ENCODE assay signal across 17 cellular contexts in the genomic region with DNA sequence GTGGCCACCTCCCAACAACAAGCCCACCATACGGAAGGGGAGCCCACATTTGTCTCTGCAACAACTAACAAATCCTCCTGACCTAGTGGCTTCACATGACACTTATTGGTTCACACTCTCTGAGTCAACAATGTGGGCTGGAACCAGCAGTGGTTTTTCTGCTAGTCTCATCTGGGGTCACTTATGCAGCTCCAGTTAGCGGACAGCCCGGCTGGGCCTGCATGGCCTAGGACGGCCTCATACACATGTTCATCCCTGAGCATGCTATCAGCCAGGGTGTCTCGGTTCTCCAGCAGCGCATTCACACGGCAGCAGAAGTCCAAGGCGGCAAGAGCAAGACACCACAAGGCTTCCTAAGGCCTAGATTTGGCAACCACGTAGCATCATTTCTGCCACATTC.
DNase-seq lines count a peak whose midpoint lies in the region; ATAC-seq and TF ChIP-seq lines count a peak whose summit lies in the region.
"Had no signal": no experiment of that assay in that cellular context is flagged by ENCODE, and none has a peak within 500 bp of the region (broad histone marks: within the 10 kb centered on the region; RNA-seq: fewer than 3 reads in every experiment).

No MANE protein-coding gene starts in this region.

- no peak overlapping the region for H3K27ac Mint-ChIP-seq in activated CD8-positive, alpha-beta T cell treated with anti-CD3 and anti-CD28 coated beads, Interleukin-2, amount 10 ng/mL, durations not matched to agents 7 days and 5 days
- H3K27ac Mint-ChIP-seq in activated CD8-positive, alpha-beta T cell treated with anti-CD3 and anti-CD28 coated beads for 36 hours = no peak overlapping the region
- no peak overlapping the region for H3K27ac Mint-ChIP-seq in CD14-positive monocyte
- H3K27ac Mint-ChIP-seq: HFFc6 had no signal

- no peaks in the 10 kb centered on the region for H3K36me3 Mint-ChIP-seq in activated CD8-positive, alpha-beta T cell treated with anti-CD3 and anti-CD28 coated beads, Interleukin-2, amount 10 ng/mL, durations not matched to agents 7 days and 5 days (ENCODE audit: low read depth)
- no peaks in the 10 kb centered on the region for H3K36me3 Mint-ChIP-seq in activated CD8-positive, alpha-beta T cell treated with anti-CD3 and anti-CD28 coated beads for 36 hours (ENCODE audit: low read depth)
- peaks cover 2 to 3% of the 10 kb centered on the region in 2 donors for H3K36me3 Mint-ChIP-seq in CD14-positive monocyte

- no peak for ATAC-seq in activated CD8-positive, alpha-beta T cell treated with anti-CD3 and anti-CD28 coated beads, Interleukin-2, amount 10 ng/mL, durations not matched to agents 7 days and 5 days
- no peak for ATAC-seq in activated CD8-positive, alpha-beta T cell treated with anti-CD3 and anti-CD28 coated beads for 36 hours
- no peak for ATAC-seq in left lobe of liver
- ATAC-seq: HepG2 had no signal

- intact Hi-C loops in activated CD8-positive, alpha-beta T cell treated with anti-CD3 and anti-CD28 coated beads for 36 hours (cut with micrococcal nuclease) = no loop called here
- intact Hi-C loops in CD14-positive monocyte (cut with micrococcal nuclease) = loop anchor here in 1 of 2 donors (5.0 kb wide), 1 partner anchor 118 kb away; no protein-coding TSS in a partner anchor

- CTCF ChIA-PET in activated CD8-positive, alpha-beta T cell treated with anti-CD3 and anti-CD28 coated beads, Interleukin-2, amount 10 ng/mL, durations not matched to agents 7 days and 5 days (lab: Charles Lee) = no interaction called here
- CTCF ChIA-PET in activated CD8-positive, alpha-beta T cell treated with anti-CD3 and anti-CD28 coated beads for 36 hours (lab: Charles Lee) = interaction anchor here (1.6 kb wide), 1 partner anchor 118 kb away, joined by 6 read pairs; no protein-coding TSS in a partner anchor

- no peaks in the 10 kb centered on the region for H3K4me1 Mint-ChIP-seq in activated CD8-positive, alpha-beta T cell treated with anti-CD3 and anti-CD28 coated beads, Interleukin-2, amount 10 ng/mL, durations not matched to agents 7 days and 5 days (ENCODE audit: low read depth)
- no peaks in the 10 kb centered on the region for H3K4me1 Mint-ChIP-seq in activated CD8-positive, alpha-beta T cell treated with anti-CD3 and anti-CD28 coated beads for 36 hours (ENCODE audit: low read depth)
- peaks cover 49% of the 10 kb centered on the region for H3K4me1 Mint-ChIP-seq in CD14-positive monocyte

- in situ Hi-C loops in KBM-7 (cut with MboI; ENCODE audit: low pct_unique_long_range_greater_than_20kb, low sequenced_read_pairs) = no loop called here

- POLR2A ChIA-PET in activated CD8-positive, alpha-beta T cell treated with anti-CD3 and anti-CD28 coated beads, Interleukin-2, amount 10 ng/mL, durations not matched to agents 7 days and 5 days (lab: Charles Lee) = no interaction called here
- POLR2A ChIA-PET in activated CD8-positive, alpha-beta T cell treated with anti-CD3 and anti-CD28 coated beads for 36 hours (lab: Charles Lee) = no interaction called here

- H3K27me3 Mint-ChIP-seq in activated CD8-positive, alpha-beta T cell treated with anti-CD3 and anti-CD28 coated beads, Interleukin-2, amount 10 ng/mL, durations not matched to agents 7 days and 5 days (ENCODE audit: low read depth) = peaks cover 9% of the 10 kb centered on the region
- H3K27me3 Mint-ChIP-seq in activated CD8-positive, alpha-beta T cell treated with anti-CD3 and anti-CD28 coated beads for 36 hours = peaks cover 8% of the 10 kb centered on the region
- H3K27me3 Mint-ChIP-seq in CD14-positive monocyte (ENCODE audit: low read depth in 3 of 3) = peaks cover 0 to 2% (median 2%) of the 10 kb centered on the region in 3 donors

- DNase-seq in activated CD8-positive, alpha-beta T cell treated with anti-CD3 and anti-CD28 coated beads, Interleukin-2, amount 10 ng/mL, durations not matched to agents 7 days and 5 days = peak; percentile 18
- no peak for DNase-seq in activated CD8-positive, alpha-beta T cell treated with anti-CD3 and anti-CD28 coated beads for 36 hours
- DNase-seq in MV-4-11 (lab: John Stamatoyannopoulos, UW) (peak; percentile 69), left lobe of liver (ENCODE audit: low spot score) (peak; percentile 28), ureter (ENCODE audit: low spot score) (peak; percentile 14), CD14-positive monocyte (ENCODE audit: low spot score) (no peak), KBM-7 (no peak), kidney glomerular epithelial cell (lab: John Stamatoyannopoulos, UW) (no peak)
- DNase-seq: DMS 273 treated with DMSO at 0.1 percent for 48 hours, GDM1, HFFc6, NCI-H1930, NCI-H446, NCI-H69, OCI-M1, RPMI8226 had no signal

- no peak for TF ChIP-seq CTCF in activated CD8-positive, alpha-beta T cell treated with anti-CD3 and anti-CD28 coated beads for 36 hours (IDR thresholded peaks at IDR 0.05)
- no peak for TF ChIP-seq CTCF in CD14-positive monocyte (IDR thresholded peaks at IDR 0.05)

- no peaks in the 10 kb centered on the region for H3K9me3 Mint-ChIP-seq in activated CD8-positive, alpha-beta T cell treated with anti-CD3 and anti-CD28 coated beads, Interleukin-2, amount 10 ng/mL, durations not matched to agents 7 days and 5 days (ENCODE audit: insufficient read depth)
- H3K9me3 Mint-ChIP-seq in activated CD8-positive, alpha-beta T cell treated with anti-CD3 and anti-CD28 coated beads for 36 hours = no peaks in the 10 kb centered on the region
- H3K9me3 Mint-ChIP-seq in CD14-positive monocyte = peaks cover 0 to 2% (median 0%) of the 10 kb centered on the region in 7 donors
- H3K9me3 Mint-ChIP-seq: HFFc6 had no signal

- no peak overlapping the region for H3K4me3 Mint-ChIP-seq in activated CD8-positive, alpha-beta T cell treated with anti-CD3 and anti-CD28 coated beads, Interleukin-2, amount 10 ng/mL, durations not matched to agents 7 days and 5 days
- H3K4me3 Mint-ChIP-seq in activated CD8-positive, alpha-beta T cell treated with anti-CD3 and anti-CD28 coated beads for 36 hours = no peak overlapping the region
- no peak overlapping the region for H3K4me3 Mint-ChIP-seq in CD14-positive monocyte
- H3K4me3 Mint-ChIP-seq: HFFc6 had no signal

Comparison
In these comparisons a context has a peak if more than half of its experiments do, and no peak if none do; other contexts are left out.
1. DNase-seq: peak in activated CD8-positive, alpha-beta T cell treated with anti-CD3 and anti-CD28 coated beads, Interleukin-2, amount 10 ng/mL, durations not matched to agents 7 days and 5 days (single experiment), MV-4-11 (single experiment), left lobe of liver (single experiment) and ureter (single experiment); none in activated CD8-positive, alpha-beta T cell treated with anti-CD3 and anti-CD28 coated beads for 36 hours (single experiment), CD14-positive monocyte (single experiment), KBM-7 (single experiment) and kidney glomerular epithelial cell (single experiment).